ENCODE assay signal across 9 cellular contexts in genomic region chr12:2960996-2961616, GRCh38. TPM values are rescaled to one million over a fixed set of nuclear protein-coding genes. Genes with fewer than 3 reads are reported as not detected.
DNase-seq lines count a peak whose midpoint lies in the region; ATAC-seq and TF ChIP-seq lines count a peak whose summit lies in the region.
"Had no signal": no experiment of that assay in that cellular context is flagged by ENCODE, and none has a peak within 500 bp of the region (broad histone marks: within the 10 kb centered on the region; RNA-seq: fewer than 3 reads in every experiment).

No MANE protein-coding gene starts in this region.

- 61 to 69% (median 65%) methylated on average over 10 of the region's 10 CpGs for WGBS in heart left ventricle, 4 donors

- ATAC-seq in heart left ventricle: no peak
- ATAC-seq in Right ventricle myocardium superior (ENCODE audit: poor library complexity): no peak
- ATAC-seq in lower lobe of right lung: no peak
- ATAC-seq in upper lobe of right lung: no peak
- ATAC-seq in GM21737 (IDR thresholded peaks at IDR 0.05; ENCODE audit: unreplicated experiment): no peak

- H3K27ac Mint-ChIP-seq in brain: peak overlapping the region in 2 of 5 experiments; percentile 45 to 54

- H3K27me3 ChIP-seq in heart left ventricle (peaks cover 0 to 25% (median 0%) of the 10 kb centered on the region in 9 donors), lower lobe of right lung (ENCODE audit: low read depth) (peaks cover 3% of the 10 kb centered on the region), upper lobe of right lung (no peaks in the 10 kb centered on the region)

- peaks cover 0 to 4% (median 0%) of the 10 kb centered on the region in 5 experiments for H3K9me3 Mint-ChIP-seq in brain

- peak overlapping the region; percentile 64 to 91 (median 76) for H3K4me3 Mint-ChIP-seq in brain

- no peaks in the 10 kb centered on the region for H3K9me3 ChIP-seq in heart left ventricle
- H3K9me3 ChIP-seq in lower lobe of right lung: no peaks in the 10 kb centered on the region
- H3K9me3 ChIP-seq in upper lobe of right lung: no peaks in the 10 kb centered on the region

- no peak for TF ChIP-seq POLR2A in heart left ventricle (IDR thresholded peaks at IDR 0.05)

- H3K27ac ChIP-seq in heart left ventricle (peak overlapping the region in 11 of 12 donors; percentile 25 to 94 (median 84)), lower lobe of right lung (peak overlapping the region; percentile 84), upper lobe of right lung (peak overlapping the region; percentile 81)

- DNase-seq in heart left ventricle: no peak
- no peak for DNase-seq in Right ventricle myocardium superior
- DNase-seq in lower lobe of right lung: no peak
- DNase-seq in upper lobe of right lung: no peak
- no peak for DNase-seq in mucosa of gallbladder (ENCODE audit: low spot score)
- no peak for DNase-seq in COLO668 (lab: John Stamatoyannopoulos, UW; ENCODE audit: unreplicated experiment)
- DNase-seq: NCI-H2171 had no signal

- H3K4me1 Mint-ChIP-seq in brain: peaks cover 34% of the 10 kb centered on the region

- H3K27me3 Mint-ChIP-seq in brain: peaks cover 44% of the 10 kb centered on the region

- no peaks in the 10 kb centered on the region for H3K36me3 Mint-ChIP-seq in brain

- no peaks in the 10 kb centered on the region for H3K36me3 ChIP-seq in heart left ventricle
- H3K36me3 ChIP-seq in lower lobe of right lung: no peaks in the 10 kb centered on the region
- H3K36me3 ChIP-seq in upper lobe of right lung: no peaks in the 10 kb centered on the region

- intact Hi-C loops in heart left ventricle (cut with DNase I): loop anchor here in 8 of 10 donors (5.0 to 10.0 kb wide), 2 partner anchors 71 to 74 kb away; no protein-coding TSS in a partner anchor
- intact Hi-C loops in Right ventricle myocardium superior (cut with DNase I): no loop called here
- intact Hi-C loops in lower lobe of right lung (cut with DNase I): no loop called here
- intact Hi-C loops in upper lobe of right lung (cut with DNase I): no loop called here

- H3K4me1 ChIP-seq in heart left ventricle (peaks cover 0 to 52% (median 22%) of the 10 kb centered on the region in 12 donors), lower lobe of right lung (peaks cover 24% of the 10 kb centered on the region), upper lobe of right lung (peaks cover 18% of the 10 kb centered on the region)

- TF ChIP-seq CTCF in heart left ventricle (IDR thresholded peaks at IDR 0.05) (no peak), brain (conservative IDR thresholded peaks at IDR 0.05) (no peak), lower lobe of right lung (IDR thresholded peaks at IDR 0.05) (no peak), upper lobe of right lung (IDR thresholded peaks at IDR 0.05) (no peak)

- H3K4me3 ChIP-seq in heart left ventricle: peak overlapping the region; percentile 3 to 86 (median 66)
- H3K4me3 ChIP-seq in lower lobe of right lung: peak overlapping the region; percentile 57
- peak overlapping the region; percentile 62 for H3K4me3 ChIP-seq in upper lobe of right lung

RNA-seq across cellular contexts. Expression of gene TEAD4, which starts 1.9 kb away (rescaled TPM):
- total RNA-seq in heart left ventricle (10 to 100 TPM in 7 of 9 donors, 1 to 10 TPM in 2; 5.7 to 49.8 (median 16.1) TPM), Right ventricle myocardium superior (7.6 TPM), lower lobe of right lung (27.3 TPM), upper lobe of right lung (42.5 TPM), mucosa of gallbladder (5.1 TPM)
- polyA plus RNA-seq in heart left ventricle (10 to 100 TPM in 1 of 2 donors, 1 to 10 TPM in 1; 7.3 to 59.2 TPM), brain (ENCODE audit: insufficient read depth, low read depth, low replicate concordance) (6.1 TPM)

Comparison
In these comparisons a context has a peak if more than half of its experiments do, and no peak if none do; other contexts are left out.
1. intact Hi-C loops: an anchor here in heart left ventricle (5.0 to 10.0 kb wide); none called in Right ventricle myocardium superior, lower lobe of right lung and upper lobe of right lung.